Comparison of ENCODE assay signal across 8 cellular contexts in the genomic region with DNA sequence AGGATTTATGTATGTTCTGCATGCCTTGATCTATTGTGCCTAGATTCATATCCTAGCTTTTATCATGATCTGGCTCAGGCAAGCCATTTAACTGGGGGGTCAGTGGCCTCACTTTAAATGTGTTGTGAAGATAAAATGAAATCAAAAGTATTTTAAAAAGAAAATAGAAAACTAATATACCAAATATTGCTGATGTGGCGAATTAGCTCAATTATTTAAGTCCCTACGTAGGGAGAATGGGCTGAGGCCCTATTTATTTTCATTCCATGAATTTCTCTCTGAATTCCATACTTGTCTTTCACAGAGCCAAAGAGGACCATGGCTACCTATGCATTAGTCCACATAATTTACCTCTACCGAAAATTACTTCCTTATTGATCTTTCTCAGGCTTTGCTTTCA. TPM values are rescaled to one million over a fixed set of nuclear protein-coding genes. Genes with fewer than 3 reads are reported as not detected.
A peak's percentile ranks its signal among the peaks of the same experiment; 100 is the strongest.
DNase-seq lines count a peak whose midpoint lies in the region; ATAC-seq and TF ChIP-seq lines count a peak whose summit lies in the region.

No MANE protein-coding gene starts in this region.

- no peak for TF ChIP-seq CTCF in SK-N-SH (IDR thresholded peaks at IDR 0.05)
- no peak for TF ChIP-seq CTCF in WTC11 (IDR thresholded peaks at IDR 0.05)
- TF ChIP-seq CTCF in glutamatergic neuron (IDR thresholded peaks at IDR 0.05; ENCODE audit: partially characterized antibody, unreplicated experiment) = no peak
- no peak for TF ChIP-seq CTCF in spleen (IDR thresholded peaks at IDR 0.05 in 8 of 11, conservative IDR thresholded peaks at IDR 0.05 in 3 of 11)

- peak overlapping the region; percentile 98 for H3K4me2 ChIP-seq in SK-N-SH

- H3K4me1 ChIP-seq in SK-N-SH (ENCODE audit: control insufficient read depth in 1 of 2, insufficient read depth in 2 of 2, low read depth in 1 of 2, low read length in 1 of 2) = peaks cover 10 to 16% of the 10 kb centered on the region in 2 experiments; a peak in 3 of 4 replicates
- peaks cover 7 to 41% (median 25%) of the 10 kb centered on the region in 6 donors for H3K4me1 ChIP-seq in spleen

- H3K9ac ChIP-seq in SK-N-SH = peak overlapping the region; percentile 76; the same call in 1 of the 2 replicates

- DNase-seq in SK-N-SH (no peak), WTC11 (ENCODE audit: low spot score) (no peak), glutamatergic neuron (no peak), spleen (no peak), cerebellar cortex (ENCODE audit: low spot score) (no peak)
- DNase-seq in stimulated activated CD4-positive, alpha-beta T cell treated with anti-CD3 and anti-CD28 coated beads, Interleukin-15, amount 100 ng/mL, for 24 hours = no peak

- H3K27me3 ChIP-seq in SK-N-SH (ENCODE audit: insufficient read depth) = no peaks in the 10 kb centered on the region
- H3K27me3 ChIP-seq in spleen (replicated peaks in 1 of 7) = no peaks in the 10 kb centered on the region

- CTCF ChIA-PET in SK-N-SH (lab: Yijun Ruan, JAX) = interaction anchor here (0.7 to 2.7 kb wide), 4 partner anchors 11 to 131 kb away, joined by 3 to 12 read pairs (median 6); no protein-coding TSS in a partner anchor
- CTCF ChIA-PET in WTC11 (lab: Charles Lee) = interaction anchor here (1.1 kb wide), 1 partner anchor 33 kb away, joined by 3 read pairs; no protein-coding TSS in a partner anchor

- H3K36me3 ChIP-seq in SK-N-SH (replicated peaks in 1 of 2; ENCODE audit: control insufficient read depth in 1 of 2, insufficient read depth in 2 of 2, low read length in 1 of 2) (peaks cover 0 to 5% of the 10 kb centered on the region in 2 experiments), spleen (no peaks in the 10 kb centered on the region)

- no peak for ATAC-seq in SK-N-SH treated with all-trans-retinoic acid at 6 μM for 48 hours
- no peak for ATAC-seq in WTC11
- no peak for ATAC-seq in GM21447 (IDR thresholded peaks at IDR 0.05; ENCODE audit: unreplicated experiment)

- H3K4me1 Mint-ChIP-seq in WTC11 (peaks cover 32% of the 10 kb centered on the region), glutamatergic neuron (ENCODE audit: low read depth, unreplicated experiment) (peaks cover 12% of the 10 kb centered on the region)

- intact Hi-C loops in spleen (cut with DNase I; ENCODE audit: low total_unique reads) = no loop called here

- WGBS in SK-N-SH (ENCODE audit: low lambda C conversion rate) = 69% methylated on average over 3 of the region's 3 CpGs
- WGBS in spleen, 5 donors = 72 to 79% (median 77%) methylated on average over 3 of the region's 3 CpGs

- no peaks in the 10 kb centered on the region for H3F3A ChIP-seq in SK-N-SH (replicated peaks; ENCODE audit: insufficient read depth)

- H3K9me3 Mint-ChIP-seq in WTC11 (peaks cover 7% of the 10 kb centered on the region; the same call in 1 of the 2 replicates), glutamatergic neuron (ENCODE audit: unreplicated experiment) (peaks cover 5% of the 10 kb centered on the region)

- H4K20me1 ChIP-seq in SK-N-SH (ENCODE audit: insufficient read depth) = no peaks in the 10 kb centered on the region

- TF ChIP-seq EP300 in SK-N-SH (IDR thresholded peaks at IDR 0.05; ENCODE audit: borderline replicate concordance in 1 of 2, low read depth in 1 of 2, low read length in 1 of 2) = no peak

- H3K9me3 ChIP-seq in SK-N-SH (no peaks in the 10 kb centered on the region), spleen (peaks cover 0 to 13% (median 0%) of the 10 kb centered on the region in 8 donors)

- TF ChIP-seq POLR2A in spleen (IDR thresholded peaks at IDR 0.05) = no peak

- H3K4me3 ChIP-seq in SK-N-SH (ENCODE audit: low read depth in 2 of 2, low read length in 1 of 2) = peak overlapping the region; percentile 89 to 93
- H3K4me3 ChIP-seq in spleen = peak overlapping the region in 7 of 8 donors; percentile 10 to 98 (median 92)

- peaks cover 28% of the 10 kb centered on the region for H3K79me2 ChIP-seq in SK-N-SH (ENCODE audit: insufficient read depth)

- H2AFZ ChIP-seq in SK-N-SH (ENCODE audit: low read depth) = peak overlapping the region; percentile 92

- H3K27me3 Mint-ChIP-seq in WTC11 (ENCODE audit: low read depth) (no peaks in the 10 kb centered on the region), glutamatergic neuron (ENCODE audit: unreplicated experiment) (peaks cover 4% of the 10 kb centered on the region)

- H3K4me3 Mint-ChIP-seq in WTC11 (peak overlapping the region; percentile 81), glutamatergic neuron (ENCODE audit: unreplicated experiment) (peak overlapping the region; percentile 96)

- POLR2A ChIA-PET in SK-N-SH (lab: Yijun Ruan, JAX) = interaction anchor here (1.0 kb wide), 1 partner anchor 62 kb away, joined by 3 read pairs; no protein-coding TSS in a partner anchor
- POLR2A ChIA-PET in WTC11 (lab: Charles Lee) = interaction anchor here (1.2 to 1.4 kb wide), 2 partner anchors 63 to 908 kb away, joined by 4 to 5 read pairs; partner anchors contain the start of gene CETN3

- no peak for TF ChIP-seq RAD21 in SK-N-SH (IDR thresholded peaks at IDR 0.05; ENCODE audit: low read length)

- H3K9me2 ChIP-seq in SK-N-SH = no peaks in the 10 kb centered on the region

- H3K27ac ChIP-seq in SK-N-SH (ENCODE audit: low read depth in 2 of 2, low read length in 1 of 2) (no peak overlapping the region; a peak in 1 of 4 replicates), spleen (no peak overlapping the region)

- H3K27ac Mint-ChIP-seq in WTC11 = peak overlapping the region; percentile 90
- no peak overlapping the region for H3K27ac Mint-ChIP-seq in glutamatergic neuron (ENCODE audit: unreplicated experiment)

- H3K36me3 Mint-ChIP-seq in WTC11 (peaks cover 7% of the 10 kb centered on the region), glutamatergic neuron (ENCODE audit: unreplicated experiment) (no peaks in the 10 kb centered on the region)

TF ChIP-seq in SK-N-SH, 30 proteins besides CTCF, POLR2A, EP300 and RAD21 (continues in another document):
- TF ChIP-seq NRF1 (IDR thresholded peaks at IDR 0.05; ENCODE audit: low read depth, low read length) (no peak), EZH2phosphoT487 (IDR thresholded peaks at IDR 0.05; ENCODE audit: borderline replicate concordance, low read depth) (no peak), FOSL2 (IDR thresholded peaks at IDR 0.05; ENCODE audit: borderline replicate concordance, low read depth) (no peak), SIN3A (IDR thresholded peaks at IDR 0.05; ENCODE audit: borderline replicate concordance, low read depth, low read length) (no peak)

TF ChIP-seq in SK-N-SH treated with all-trans-retinoic acid at 6 μM for 48 hours, 23 proteins besides CTCF, POLR2A, EP300 and RAD21 (continues in another document):
- TF ChIP-seq BACH2 (CRISPR knock-in tag; IDR thresholded peaks at IDR 0.05; ENCODE audit: borderline replicate concordance) = no peak

TF ChIP-seq in WTC11, 78 proteins besides CTCF, POLR2A, EP300 and RAD21 (continues in another document):
- TF ChIP-seq ZNF138 (CRISPR knock-in tag; conservative IDR thresholded peaks at IDR 0.05) (no peak), IRF2 (CRISPR knock-in tag; IDR thresholded peaks at IDR 0.05; ENCODE audit: borderline replicate concordance, low read depth) (no peak), ATF3 (CRISPR knock-in tag; conservative IDR thresholded peaks at IDR 0.05) (no peak), ZNF232 (CRISPR knock-in tag; IDR thresholded peaks at IDR 0.05) (no peak), ZNF671 (CRISPR knock-in tag; IDR thresholded peaks at IDR 0.05) (no peak), ZNF423 (CRISPR knock-in tag; IDR thresholded peaks at IDR 0.05) (no peak)
- TF ChIP-seq, protein P1, sequence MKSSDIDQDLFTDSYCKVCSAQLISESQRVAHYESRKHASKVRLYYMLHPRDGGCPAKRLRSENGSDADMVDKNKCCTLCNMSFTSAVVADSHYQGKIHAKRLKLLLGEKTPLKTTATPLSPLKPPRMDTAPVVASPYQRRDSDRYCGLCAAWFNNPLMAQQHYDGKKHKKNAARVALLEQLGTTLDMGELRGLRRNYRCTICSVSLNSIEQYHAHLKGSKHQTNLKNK (CRISPR knock-in tag; IDR thresholded peaks at IDR 0.05) = no peak
- TF ChIP-seq, protein P2, sequence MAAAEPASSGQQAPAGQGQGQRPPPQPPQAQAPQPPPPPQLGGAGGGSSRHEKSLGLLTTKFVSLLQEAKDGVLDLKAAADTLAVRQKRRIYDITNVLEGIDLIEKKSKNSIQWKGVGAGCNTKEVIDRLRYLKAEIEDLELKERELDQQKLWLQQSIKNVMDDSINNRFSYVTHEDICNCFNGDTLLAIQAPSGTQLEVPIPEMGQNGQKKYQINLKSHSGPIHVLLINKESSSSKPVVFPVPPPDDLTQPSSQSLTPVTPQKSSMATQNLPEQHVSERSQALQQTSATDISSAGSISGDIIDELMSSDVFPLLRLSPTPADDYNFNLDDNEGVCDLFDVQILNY (CRISPR knock-in tag; IDR thresholded peaks at IDR 0.05) = no peak

RNA-seq across cellular contexts. Expression of gene MBLAC2, which starts 1.8 kb away (rescaled TPM):
- 2.0 and 3.2 TPM in 2 replicates for polyA plus RNA-seq in SK-N-SH (2012; rRNA removed)
- polyA plus RNA-seq in SK-N-SH (2012; cell fraction: cytosol; rRNA removed) = 3.7 and 3.9 TPM in 2 replicates
- 3.4 and 3.5 TPM in 2 replicates for polyA plus RNA-seq in SK-N-SH (2012; cell fraction: nucleus; rRNA removed)
- 5.9 to 6.4 TPM (median 6.3 TPM) in 3 replicates for total RNA-seq in WTC11 (2021)
- 2.6 TPM for total RNA-seq in glutamatergic neuron (ENCODE audit: unreplicated experiment)
- total RNA-seq in spleen = 10 to 100 TPM in 1 of 7 donors, 1 to 10 TPM in 6; 4.8 to 11.8 (median 7.8) TPM
- polyA plus RNA-seq in spleen = 1 to 10 TPM; 2.2 to 3.4 (median 3.4) TPM

RNA-seq across cellular contexts. Expression of gene POLR3G, which starts 1.9 kb away (rescaled TPM):
- 16.4 and 17.1 TPM in 2 replicates for polyA plus RNA-seq in SK-N-SH (2012; rRNA removed)
- polyA plus RNA-seq in SK-N-SH (2012; cell fraction: cytosol; rRNA removed) = 20.8 and 21.6 TPM in 2 replicates
- polyA plus RNA-seq in SK-N-SH (2012; cell fraction: nucleus; rRNA removed) = 7.0 and 11.4 TPM in 2 replicates
- total RNA-seq in WTC11 (2021) = 61.0 to 95.4 TPM (median 63.6 TPM) in 3 replicates
- total RNA-seq in glutamatergic neuron (ENCODE audit: unreplicated experiment) = 3.9 TPM
- total RNA-seq in spleen = 1 to 10 TPM; 1.4 to 4.3 (median 2.5) TPM
- polyA plus RNA-seq in spleen = 1 to 10 TPM in 2 of 3 donors, under 1 TPM in 1; 0.93 to 2.3 (median 1.5) TPM

RNA-seq across cellular contexts. Expression of gene LYSMD3, which starts 56.6 kb away (rescaled TPM):
- polyA plus RNA-seq in SK-N-SH (2012; rRNA removed) (5.2 and 6.7 TPM in 2 replicates), spleen (1 to 10 TPM; 5.1 to 7.3 (median 5.7) TPM)
- polyA plus RNA-seq in SK-N-SH (2012; cell fraction: cytosol; rRNA removed) = 7.4 and 7.5 TPM in 2 replicates
- 2.4 and 4.0 TPM in 2 replicates for polyA plus RNA-seq in SK-N-SH (2012; cell fraction: nucleus; rRNA removed)
- total RNA-seq in WTC11 (2021) (13.4 to 15.8 TPM (median 14.8 TPM) in 3 replicates), glutamatergic neuron (ENCODE audit: unreplicated experiment) (7.8 TPM), spleen (10 to 100 TPM; 15.5 to 27.4 (median 21.3) TPM)

Comparison
In these comparisons a context has a peak if more than half of its experiments do, and no peak if none do; other contexts are left out.
1. RNA of gene POLR3G, which starts 1.9 kb away (total RNA-seq): 61.0 to 95.4 TPM in WTC11; 3.9 TPM in glutamatergic neuron (single experiment) and 1.4 to 4.3 TPM in spleen; every median in the first group is over 10 times any median in the second.